Comparison of ENCODE assay signal across 1 cellular context in the genomic region with DNA sequence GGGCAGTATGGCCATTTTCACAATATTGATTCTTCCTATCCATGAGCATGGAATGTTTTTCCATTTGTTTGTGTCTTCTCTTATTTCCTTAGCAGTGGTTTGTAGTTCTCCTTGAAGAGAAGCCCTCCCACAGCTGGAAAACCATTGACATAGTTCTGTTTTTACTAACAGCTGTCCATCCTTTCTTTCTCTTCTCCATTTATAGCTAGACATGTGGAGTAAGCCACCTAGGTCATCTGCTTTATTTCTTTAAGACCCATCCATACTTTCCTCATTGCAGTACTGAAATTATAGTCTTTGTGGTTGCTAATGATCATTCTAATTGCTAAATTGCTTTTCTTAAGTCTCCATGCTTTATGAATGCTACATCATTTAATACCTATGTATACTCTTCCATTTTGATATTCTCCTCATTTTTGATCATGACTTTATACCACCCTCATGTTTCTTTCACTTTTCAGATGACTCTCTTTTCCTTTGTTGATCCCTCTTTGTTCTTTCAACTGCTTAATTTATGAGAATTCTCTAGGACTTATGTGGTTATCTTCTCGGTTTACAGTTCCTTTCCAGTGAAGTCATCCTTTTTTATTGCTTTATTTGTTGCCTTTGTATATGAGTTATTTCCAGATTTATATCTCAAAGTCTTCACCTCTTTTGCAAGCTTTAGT.
TF ChIP-seq lines count a peak whose summit lies in the region.

No MANE protein-coding gene starts in this region.

TF ChIP-seq in HepG2, 621 proteins besides CTCF, POLR2A, EP300 and RAD21 (continued from another document):
- TF ChIP-seq ESRRA (CRISPR knock-in tag; IDR thresholded peaks at IDR 0.05; ENCODE audit: low read depth) = no peak
- TF ChIP-seq KDM4B (CRISPR knock-in tag; IDR thresholded peaks at IDR 0.05) = no peak
TF ChIP-seq in HepG2: peak in this region for 0.
